Comparison of ENCODE assay signal across 11 cellular contexts in the genomic region with DNA sequence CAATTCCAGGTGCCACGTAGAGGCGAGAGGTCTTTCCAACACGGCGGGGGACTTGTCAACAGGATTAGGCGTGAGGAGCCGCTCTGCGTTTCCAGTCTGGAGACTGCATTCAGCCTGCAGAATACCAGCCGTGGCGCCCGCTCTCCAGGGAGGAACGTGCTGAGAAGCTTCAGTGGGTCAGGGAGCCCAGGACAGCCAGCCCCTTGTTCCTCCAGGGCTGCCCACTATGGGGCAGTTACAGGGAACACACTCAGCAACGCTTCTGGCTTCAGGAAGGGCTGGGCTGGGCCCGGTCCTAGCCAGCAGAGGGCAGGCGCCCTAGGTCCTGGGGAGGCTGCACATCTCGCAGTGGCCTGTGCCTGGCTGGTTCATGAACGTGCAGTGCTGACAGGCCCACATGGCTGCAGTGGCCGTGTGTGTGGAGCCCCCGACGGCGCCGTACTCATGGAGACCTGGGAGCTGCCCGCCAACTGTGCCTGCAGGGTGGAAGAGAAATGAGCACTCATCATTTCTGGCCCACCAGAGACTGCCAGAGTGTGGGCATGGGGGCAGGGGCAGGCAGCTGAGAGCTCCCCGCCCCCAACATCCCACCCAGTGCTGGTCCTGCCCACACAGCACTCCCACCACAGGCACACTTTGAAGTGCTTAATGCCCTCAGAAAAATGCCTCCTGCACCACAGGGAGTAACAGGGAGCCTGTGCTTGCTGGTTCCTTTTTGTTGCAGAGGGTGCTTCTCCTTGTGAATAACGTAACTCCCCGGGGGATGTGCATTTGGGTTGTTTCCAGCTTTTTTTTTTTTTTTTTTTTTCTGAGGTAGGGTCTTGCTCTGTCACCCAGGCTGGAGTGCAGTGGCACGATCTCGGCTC. TPM values are rescaled to one million over a fixed set of nuclear protein-coding genes. Genes with fewer than 3 reads are reported as not detected.
A peak's percentile ranks its signal among the peaks of the same experiment; 100 is the strongest.
DNase-seq lines count a peak whose midpoint lies in the region; ATAC-seq and TF ChIP-seq lines count a peak whose summit lies in the region.
"Had no signal": no experiment of that assay in that cellular context is flagged by ENCODE, and none has a peak within 500 bp of the region (broad histone marks: within the 10 kb centered on the region; RNA-seq: fewer than 3 reads in every experiment).

No MANE protein-coding gene starts in this region.

- POLR2A ChIA-PET in PC-3 (lab: Charles Lee; ENCODE audit: unreplicated experiment) = no interaction called here

- H3K4me2 ChIP-seq in PC-3 (ENCODE audit: low read length) = no peak overlapping the region

- H3K9me2 ChIP-seq in PC-3 (replicated peaks; ENCODE audit: low read length) = no peaks in the 10 kb centered on the region

- H3K79me2 ChIP-seq in PC-3 (ENCODE audit: low read length) = no peaks in the 10 kb centered on the region

- H4K20me1 ChIP-seq in PC-3 (ENCODE audit: low read length) = 0 out of 2 replicates have a peak, but pooled peaks cover 3% of the 10 kb centered on the region

- H3K27ac ChIP-seq in PC-3 (ENCODE audit: low read length) = no peak overlapping the region

- H3K36me3 ChIP-seq in PC-3 (ENCODE audit: low read depth, low read length) = peaks cover 60% of the 10 kb centered on the region

- H3K4me3 ChIP-seq in PC-3 (ENCODE audit: low read length) = no peak overlapping the region
- no peak overlapping the region for H3K4me3 ChIP-seq in fibroblast of the aortic adventitia (ENCODE audit: low read depth, low read length)

- peak; percentile 42 for ATAC-seq in PC-3
- peak; percentile 14 for ATAC-seq in sciatic nerve
- no peak for ATAC-seq in GM18519 (IDR thresholded peaks at IDR 0.05; ENCODE audit: low FRiP score, unreplicated experiment)

- CTCF ChIA-PET in PC-3 (lab: Charles Lee) = no interaction called here

- no peak overlapping the region for H3K9ac ChIP-seq in PC-3 (ENCODE audit: low read length)

- TF ChIP-seq CTCF in PC-3 (conservative IDR thresholded peaks at IDR 0.05; ENCODE audit: low read depth, low read length) (0 out of 2 replicates have a peak, but pooled peaks have one; percentile 31), fibroblast of the aortic adventitia (IDR thresholded peaks at IDR 0.05; ENCODE audit: insufficient read depth, low read length) (peak; percentile 38)

- no peaks in the 10 kb centered on the region for H3K9me3 ChIP-seq in PC-3 (ENCODE audit: low read length)

- no peak overlapping the region for H2AFZ ChIP-seq in PC-3 (ENCODE audit: low read length)

- H3F3A ChIP-seq in PC-3 (ENCODE audit: low read length, unreplicated experiment) = no peaks in the 10 kb centered on the region

- intact Hi-C loops in PC-3 (cut with micrococcal nuclease) (no loop called here), sciatic nerve (cut with DNase I) (no loop called here)

- peak; percentile 10 for DNase-seq in NCI-H2171 treated with DMSO at 0.1 percent for 48 hours (lab: John Stamatoyannopoulos, UW)
- DNase-seq in NCI-H2171 (lab: John Stamatoyannopoulos, UW) = no peak
- no peak for DNase-seq in PC-3
- no peak for DNase-seq in fibroblast of the aortic adventitia (ENCODE audit: low read depth)
- DNase-seq in sciatic nerve (ENCODE audit: low spot score) = no peak
- no peak for DNase-seq in OCI-M2 (lab: John Stamatoyannopoulos, UW; ENCODE audit: unreplicated experiment)
- DNase-seq in NCI-H1694 (lab: John Stamatoyannopoulos, UW) = no peak
- DNase-seq: activated CD8-positive, alpha-beta memory T cell treated with anti-CD3 and anti-CD28 coated beads, Interleukin-2, amount 50 U/mL, for 4 hours; small intestine; stimulated activated CD8-positive, alpha-beta memory T cell treated with anti-CD3 and anti-CD28 coated beads, Interleukin-4, amount 100 ng/mL, for 48 hours had no signal

- H3K27me3 ChIP-seq in PC-3 (ENCODE audit: low read length) = no peaks in the 10 kb centered on the region

- peaks cover 36% of the 10 kb centered on the region for H3K4me1 ChIP-seq in PC-3 (ENCODE audit: insufficient read depth, low read length)

- no TSS peak for BruUV-seq in PC-3 (replicated peaks; lab: Mats Ljungman, UMichigan)

RNA-seq across cellular contexts. Expression of a gene that starts 7.0 kb away (rescaled TPM):
- total RNA-seq in PC-3 (2014; rRNA removed) = 23.3 and 34.6 TPM in 2 replicates
- total RNA-seq in fibroblast of the aortic adventitia (ENCODE audit: low replicate concordance) = 31.7 and 32.4 TPM in 2 replicates
- 20.0 TPM for total RNA-seq in sciatic nerve

RNA-seq across cellular contexts. Expression of a gene that starts 31.0 kb away (rescaled TPM):
- total RNA-seq in PC-3 (2014; rRNA removed) (0.87 and 2.4 TPM in 2 replicates), fibroblast of the aortic adventitia (ENCODE audit: low replicate concordance) (1.3 and 1.8 TPM in 2 replicates), sciatic nerve (1.6 TPM)

RNA-seq across cellular contexts. Expression of a gene that starts 46.6 kb away (rescaled TPM):
- total RNA-seq in PC-3 (2014; rRNA removed) (4,503 and 4,798 TPM in 2 replicates), fibroblast of the aortic adventitia (ENCODE audit: low replicate concordance) (3,211 and 6,650 TPM in 2 replicates), sciatic nerve (2,552 TPM)
